In the genomic region with DNA sequence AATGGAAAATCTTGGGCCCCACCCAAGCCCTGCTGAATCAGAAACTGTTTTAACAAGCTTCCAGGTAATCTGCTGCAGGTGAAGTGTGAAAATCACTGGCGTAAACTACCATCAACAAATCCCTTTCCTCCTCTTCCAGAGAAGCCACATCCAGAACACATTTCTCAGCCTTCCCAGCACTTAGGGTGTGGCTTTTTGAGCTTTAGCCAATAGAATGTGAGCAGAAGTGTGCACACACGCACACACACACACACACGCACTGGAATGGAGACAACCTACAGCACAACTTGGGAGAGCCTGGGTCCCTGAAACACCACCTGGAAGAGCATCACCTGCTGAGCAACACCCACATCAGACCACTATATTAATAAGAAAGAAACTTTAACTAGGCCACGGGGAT, we compare ENCODE assay signal across 31 cellular contexts.
A peak's percentile ranks its signal among the peaks of the same experiment; 100 is the strongest.
DNase-seq lines count a peak whose midpoint lies in the region; ATAC-seq, FAIRE-seq and TF ChIP-seq lines count a peak whose summit lies in the region.
"Had no signal": no experiment of that assay in that cellular context is flagged by ENCODE, and none has a peak within 500 bp of the region (broad histone marks: within the 10 kb centered on the region; RNA-seq: fewer than 3 reads in every experiment).

No MANE protein-coding gene starts in this region.

- no peaks in the 10 kb centered on the region for H3K9me3 ChIP-seq in breast epithelium
- no peaks in the 10 kb centered on the region for H3K9me3 ChIP-seq in K562 (replicated peaks; ENCODE audit: control insufficient read depth, insufficient read depth, low read depth, low read length)
- no peaks in the 10 kb centered on the region for H3K9me3 ChIP-seq in uterus
- H3K9me3 ChIP-seq: upper lobe of right lung had no signal

- TF ChIP-seq RAD21 in K562 (CRISPR knock-in tag; conservative IDR thresholded peaks at IDR 0.05 in 1 of 2, IDR thresholded peaks at IDR 0.05 in 1 of 2): no peak

- POLR2A ChIA-PET in MCF 10A (lab: Yijun Ruan, JAX): interaction anchor here (0.9 to 9.5 kb wide), 17 partner anchors 10 to 350 kb away, joined by 3 to 156 read pairs (median 6); a partner anchor contains a TSS
- POLR2A ChIA-PET in K562 (lab: Yijun Ruan, JAX): interaction anchor here (0.8 to 1.8 kb wide), 2 partner anchors 9 to 11 kb away, joined by 5 to 7 read pairs; no protein-coding TSS in a partner anchor

- no peak overlapping the region for H3K9ac ChIP-seq in K562 (ENCODE audit: insufficient read depth in 1 of 2, low read depth in 2 of 2, low read length in 2 of 2)
- H3K9ac ChIP-seq: parathyroid adenoma had no signal

- no peak for TF ChIP-seq POLR2A in breast epithelium (IDR thresholded peaks at IDR 0.05)
- no peak for TF ChIP-seq POLR2A in K562 (conservative IDR thresholded peaks at IDR 0.05)
- no peak for TF ChIP-seq POLR2A in uterus (IDR thresholded peaks at IDR 0.05)

- H3K27ac ChIP-seq in breast epithelium (no peak overlapping the region), K562 (ENCODE audit: extremely low read depth, low read depth, low read length) (no peak overlapping the region), uterus (no peak overlapping the region)
- H3K27ac ChIP-seq: brain microvascular endothelial cell, dorsolateral prefrontal cortex, HL-60, parathyroid adenoma, upper lobe of right lung had no signal

- no peak for TF ChIP-seq EP300 in K562 (IDR thresholded peaks at IDR 0.05; ENCODE audit: low read length)

- H3K27ac Mint-ChIP-seq in MCF 10A (ENCODE audit: low read depth, unreplicated experiment): peak overlapping the region; percentile 57
- H3K27ac Mint-ChIP-seq: activated CD4-positive, alpha-beta memory T cell treated with anti-CD3 and anti-CD28 coated beads for 36 hours; activated naive CD4-positive, alpha-beta T cell treated with anti-CD3 and anti-CD28 coated beads, Interleukin-2, amount 50 U/mL, for 24 hours; CD14-positive monocyte; HFFc6 had no signal

- H3K27me3 Mint-ChIP-seq in MCF 10A (ENCODE audit: insufficient read depth, unreplicated experiment): no peaks in the 10 kb centered on the region
- H3K27me3 Mint-ChIP-seq: activated naive CD4-positive, alpha-beta T cell treated with anti-CD3 and anti-CD28 coated beads, Interleukin-2, amount 50 U/mL, for 24 hours had no signal

- CTCF ChIA-PET in MCF 10A (lab: Yijun Ruan, JAX): interaction anchor here (0.6 to 1.8 kb wide), 6 partner anchors 16 to 99 kb away, joined by 3 to 7 read pairs (median 3); a partner anchor contains a TSS
- CTCF ChIA-PET in K562 (lab: Yijun Ruan, JAX; ENCODE audit: low intra/inter-chr PET ratio): no interaction called here

- ATAC-seq in K562 (no peak), HG03457 (IDR thresholded peaks at IDR 0.05; ENCODE audit: unreplicated experiment) (no peak)
- ATAC-seq: PC-3, upper lobe of right lung had no signal

- H3K36me3 Mint-ChIP-seq in MCF 10A (ENCODE audit: insufficient read depth, unreplicated experiment): peaks cover 17% of the 10 kb centered on the region
- H3K36me3 Mint-ChIP-seq: activated CD4-positive, alpha-beta memory T cell treated with anti-CD3 and anti-CD28 coated beads for 36 hours; activated naive CD4-positive, alpha-beta T cell treated with anti-CD3 and anti-CD28 coated beads, Interleukin-2, amount 50 U/mL, for 24 hours; CD14-positive monocyte had no signal

- H3K27me3 ChIP-seq in breast epithelium: no peaks in the 10 kb centered on the region
- peaks cover 0 to 23% of the 10 kb centered on the region in 2 experiments; a peak in 3 of 5 replicates for H3K27me3 ChIP-seq in K562 (ENCODE audit: control insufficient read depth in 2 of 2, insufficient read depth in 2 of 2, low read length in 2 of 2)
- H3K27me3 ChIP-seq in uterus: no peaks in the 10 kb centered on the region
- H3K27me3 ChIP-seq: brain microvascular endothelial cell, dorsolateral prefrontal cortex, upper lobe of right lung had no signal

- peaks cover 7% of the 10 kb centered on the region for H3K9me3 Mint-ChIP-seq in MCF 10A (ENCODE audit: unreplicated experiment)
- H3K9me3 Mint-ChIP-seq: activated CD4-positive, alpha-beta memory T cell treated with anti-CD3 and anti-CD28 coated beads for 36 hours; HFFc6 had no signal

- intact Hi-C loops in MCF 10A (cut with micrococcal nuclease) (loop anchor here (5.0 kb wide), 1 partner anchor 225 kb away; a partner anchor contains a TSS), breast epithelium (cut with DNase I; ENCODE audit: low total_unique reads) (no loop called here), K562 (cut with micrococcal nuclease) (no loop called here), uterus (cut with DNase I; ENCODE audit: low total_unique reads) (no loop called here)

- H3K4me3 Mint-ChIP-seq in MCF 10A (ENCODE audit: unreplicated experiment): peak overlapping the region; percentile 38
- H3K4me3 Mint-ChIP-seq: activated CD4-positive, alpha-beta memory T cell treated with anti-CD3 and anti-CD28 coated beads for 36 hours; activated naive CD4-positive, alpha-beta T cell treated with anti-CD3 and anti-CD28 coated beads, Interleukin-2, amount 50 U/mL, for 24 hours; CD14-positive monocyte; HFFc6 had no signal

- H3K4me1 Mint-ChIP-seq in MCF 10A (ENCODE audit: insufficient read depth, unreplicated experiment): peaks cover 46% of the 10 kb centered on the region
- H3K4me1 Mint-ChIP-seq: activated naive CD4-positive, alpha-beta T cell treated with anti-CD3 and anti-CD28 coated beads, Interleukin-2, amount 50 U/mL, for 24 hours had no signal

- in situ Hi-C loops in K562 (cut with MboI): no loop called here

- peak; percentile 40 for FAIRE-seq in K562 (lab: Jason Lieb, UNC)

- WGBS in K562 (ENCODE audit: insufficient coverage, low coverage, missing lambda C conversion rate): 3% methylated on average over 4 of the region's 4 CpGs

- no TSS peak for BruUV-seq in MCF 10A (replicated peaks; lab: Mats Ljungman, UMichigan)
- BruUV-seq in K562 (replicated peaks; lab: Mats Ljungman, UMichigan): no TSS peak

- H3K4me2 ChIP-seq in K562 (ENCODE audit: insufficient read depth, low read length): no peak overlapping the region

- H3K4me3 ChIP-seq in breast epithelium (no peak overlapping the region), K562 (no peak overlapping the region), uterus (no peak overlapping the region)
- H3K4me3 ChIP-seq: dorsolateral prefrontal cortex, skin epidermis, upper lobe of right lung had no signal

- H3K79me2 ChIP-seq in K562 (ENCODE audit: control insufficient read depth, insufficient read depth, low read length): no peaks in the 10 kb centered on the region
- H3K79me2 ChIP-seq: parathyroid adenoma had no signal

- DNase-seq in MCF 10A (ENCODE audit: unreplicated experiment) (peak; percentile 48), breast epithelium (ENCODE audit: low spot score in 2 of 2) (no peak), K562 (ENCODE audit: extremely low read depth in 1 of 4, low spot score in 3 of 4) (no peak), kidney tubule cell (ENCODE audit: low spot score) (peak; percentile 25), uterus (no peak), NCI-H526 (lab: John Stamatoyannopoulos, UW) (no peak)
- DNase-seq in activated CD4-positive, alpha-beta T cell treated with anti-CD3 and anti-CD28 coated beads for 4 hours: no peak
- DNase-seq: activated CD4-positive, alpha-beta memory T cell treated with anti-CD3 and anti-CD28 coated beads for 36 hours; activated CD4-positive, CD25-positive, alpha-beta regulatory T cell treated with anti-CD3 and anti-CD28 coated beads, Interleukin-2, amount 50 U/mL, for 72 hours; activated CD8-positive, alpha-beta memory T cell treated with anti-CD3 and anti-CD28 coated beads, Interleukin-2, amount 50 U/mL, for 48 hours; amygdala; brain microvascular endothelial cell; dorsolateral prefrontal cortex; GF-D8; GOT3; HFFc6; hypothalamus; Kasumi-1; NCI-H1436; NCI-H2081 treated with DMSO at 0.1 percent for 48 hours; PC-3; Right ventricle myocardium superior; stimulated activated naive CD4-positive, alpha-beta T cell; T-helper 2 cell; upper lobe of right lung had no signal

- no peaks in the 10 kb centered on the region for H3K9me1 ChIP-seq in K562 (ENCODE audit: control insufficient read depth, insufficient read depth, low read length)

- TF ChIP-seq CTCF in MCF 10A (IDR thresholded peaks at IDR 0.05; ENCODE audit: unreplicated experiment) (no peak), breast epithelium (IDR thresholded peaks at IDR 0.05) (no peak), K562 (IDR thresholded peaks at IDR 0.05 in 2 of 3, conservative IDR thresholded peaks at IDR 0.05 in 1 of 3; ENCODE audit: insufficient read depth in 2 of 3, low read depth in 1 of 3, low read length in 3 of 3) (no peak), uterus (IDR thresholded peaks at IDR 0.05) (no peak)

- no peaks in the 10 kb centered on the region for H4K20me1 ChIP-seq in K562 (replicated peaks; ENCODE audit: control insufficient read depth, insufficient read depth, low read length)

- no peaks in the 10 kb centered on the region for H3K4me1 ChIP-seq in breast epithelium
- no peaks in the 10 kb centered on the region for H3K4me1 ChIP-seq in K562 (replicated peaks in 1 of 2; ENCODE audit: control insufficient read depth in 2 of 2, insufficient read depth in 2 of 2, low read length in 2 of 2)
- peaks cover 0 to 7% of the 10 kb centered on the region in 2 donors for H3K4me1 ChIP-seq in uterus
- H3K4me1 ChIP-seq: parathyroid adenoma had no signal

- no peak overlapping the region for H2AFZ ChIP-seq in K562 (ENCODE audit: low read depth, low read length)
- H2AFZ ChIP-seq: parathyroid adenoma had no signal

- H3K36me3 ChIP-seq in breast epithelium: no peaks in the 10 kb centered on the region
- no peaks in the 10 kb centered on the region for H3K36me3 ChIP-seq in K562 (ENCODE audit: control insufficient read depth, insufficient read depth, low read length)
- H3K36me3 ChIP-seq in uterus: no peaks in the 10 kb centered on the region
- H3K36me3 ChIP-seq: brain microvascular endothelial cell, upper lobe of right lung had no signal

TF ChIP-seq in K562, 482 proteins besides CTCF, POLR2A, EP300 and RAD21:
- TF ChIP-seq, protein P1, sequence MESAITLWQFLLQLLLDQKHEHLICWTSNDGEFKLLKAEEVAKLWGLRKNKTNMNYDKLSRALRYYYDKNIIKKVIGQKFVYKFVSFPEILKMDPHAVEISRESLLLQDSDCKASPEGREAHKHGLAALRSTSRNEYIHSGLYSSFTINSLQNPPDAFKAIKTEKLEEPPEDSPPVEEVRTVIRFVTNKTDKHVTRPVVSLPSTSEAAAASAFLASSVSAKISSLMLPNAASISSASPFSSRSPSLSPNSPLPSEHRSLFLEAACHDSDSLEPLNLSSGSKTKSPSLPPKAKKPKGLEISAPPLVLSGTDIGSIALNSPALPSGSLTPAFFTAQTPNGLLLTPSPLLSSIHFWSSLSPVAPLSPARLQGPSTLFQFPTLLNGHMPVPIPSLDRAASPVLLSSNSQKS (CRISPR knock-in tag; IDR thresholded peaks at IDR 0.05): no peak
TF ChIP-seq in K562: peak in this region for 0.

Comparison
In these comparisons a context has a peak if more than half of its experiments do, and no peak if none do; other contexts are left out.
1. DNase-seq: peak in MCF 10A (single experiment) and kidney tubule cell (single experiment); none in breast epithelium (0 of 2), K562 (0 of 4), uterus (0 of 2), NCI-H526 (0 of 2) and activated CD4-positive, alpha-beta T cell treated with anti-CD3 and anti-CD28 coated beads for 4 hours (0 of 2).